Comparison of ENCODE assay signal across 17 cellular contexts in the genomic region with DNA sequence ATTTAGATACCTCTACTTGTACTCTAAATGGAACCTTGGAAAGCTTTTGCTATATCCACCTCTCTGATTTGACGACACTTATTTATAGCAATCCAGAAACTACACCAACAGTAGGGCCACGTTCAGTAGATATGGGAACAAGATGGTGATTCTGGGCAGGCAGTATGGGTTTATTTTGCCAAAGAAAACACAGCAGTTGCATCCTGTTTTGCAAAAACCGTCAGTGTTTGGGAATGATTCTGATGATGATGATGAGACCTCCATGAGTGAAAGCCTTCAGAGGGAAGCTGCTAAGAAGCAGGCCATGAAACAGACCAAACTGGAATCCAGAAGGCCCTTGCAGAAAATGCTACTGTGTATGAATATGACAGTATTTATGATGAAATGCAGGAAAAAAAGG. TPM values are rescaled to one million over a fixed set of nuclear protein-coding genes. Genes with fewer than 3 reads are reported as not detected.
A peak's percentile ranks its signal among the peaks of the same experiment; 100 is the strongest.
DNase-seq lines count a peak whose midpoint lies in the region; ATAC-seq, FAIRE-seq and TF ChIP-seq lines count a peak whose summit lies in the region.
"Had no signal": no experiment of that assay in that cellular context is flagged by ENCODE, and none has a peak within 500 bp of the region (broad histone marks: within the 10 kb centered on the region; RNA-seq: fewer than 3 reads in every experiment).

No MANE protein-coding gene starts in this region.

- no peaks in the 10 kb centered on the region for H3K4me1 Mint-ChIP-seq in progenitor cell of endocrine pancreas (ENCODE audit: low read depth)
- H3K4me1 Mint-ChIP-seq: CD14-positive monocyte had no signal

- peak overlapping the region in 9 of 11 experiments; percentile 35 to 65 (median 61); a peak in 16 of 22 replicates for H3K27ac ChIP-seq in BLaER1 treated with 17β-estradiol and CSF1 and Interleukin-3, amounts not matched to agents 10 nM and 100 nM
- peak overlapping the region; percentile 91 for H3K27ac ChIP-seq in SU-DHL-6 (ENCODE audit: low read depth, low read length)
- H3K27ac ChIP-seq in endothelial cell of umbilical vein (ENCODE audit: insufficient read depth, low read depth, low read length), result no peak overlapping the region
- H3K27ac ChIP-seq in SJCRH30, result no peak overlapping the region
- H3K27ac ChIP-seq: HL-60 had no signal

- H3K4me3 Mint-ChIP-seq in progenitor cell of endocrine pancreas (ENCODE audit: low read depth), result no peak overlapping the region
- H3K4me3 Mint-ChIP-seq: CD14-positive monocyte; CD8-positive, alpha-beta T cell had no signal

- DNase-seq in endothelial cell of umbilical vein (ENCODE audit: low read depth, low spot score), result peak; percentile 73
- DNase-seq in left lobe of liver (ENCODE audit: low spot score), result no peak
- DNase-seq in progenitor cell of endocrine pancreas (ENCODE audit: low spot score, unreplicated experiment), result no peak
- DNase-seq in SJCRH30, result no peak
- DNase-seq: ACHN; CD8-positive, alpha-beta T cell; COR-L47; DMS153; DMS79 treated with DMSO at 0.1 percent for 48 hours; GDM1 had no signal

- POLR2A ChIA-PET in endothelial cell of umbilical vein (lab: Charles Lee), result no interaction called here

- no peaks in the 10 kb centered on the region for H3K9me3 Mint-ChIP-seq in progenitor cell of endocrine pancreas (ENCODE audit: low read depth)
- H3K9me3 Mint-ChIP-seq: CD14-positive monocyte; CD8-positive, alpha-beta T cell had no signal

- no peaks in the 10 kb centered on the region for H4K20me1 ChIP-seq in BLaER1 treated with 17β-estradiol and CSF1 and Interleukin-3, amounts not matched to agents 10 nM and 100 nM
- H4K20me1 ChIP-seq in SU-DHL-6 (ENCODE audit: low read depth, low read length) (no peaks in the 10 kb centered on the region), endothelial cell of umbilical vein (replicated peaks; ENCODE audit: control insufficient read depth, extremely low read depth, insufficient read depth, low read length) (no peaks in the 10 kb centered on the region)

- dilution Hi-C loops in endothelial cell of umbilical vein (cut with MboI; ENCODE audit: extremely low pct_ligation_motif_present, low sequenced_read_pairs), result no loop called here

- no peaks in the 10 kb centered on the region for H3K9me1 ChIP-seq in endothelial cell of umbilical vein (replicated peaks; ENCODE audit: control insufficient read depth, extremely low read depth, insufficient read depth, low read length)

- peaks cover 2% of the 10 kb centered on the region for H3K36me3 Mint-ChIP-seq in progenitor cell of endocrine pancreas (ENCODE audit: insufficient read depth)

- H3K4me2 ChIP-seq in BLaER1 treated with 17β-estradiol and CSF1 and Interleukin-3, amounts not matched to agents 10 nM and 100 nM, result peak overlapping the region; percentile 61 to 81 (median 68)
- peak overlapping the region; percentile 73 for H3K4me2 ChIP-seq in SU-DHL-6 (ENCODE audit: low read depth, low read length, poor library complexity, severe bottlenecking)
- H3K4me2 ChIP-seq in endothelial cell of umbilical vein (ENCODE audit: insufficient read depth, low read length), result no peak overlapping the region

- TF ChIP-seq POLR2A in endothelial cell of umbilical vein (IDR thresholded peaks at IDR 0.05; ENCODE audit: low read depth, low read length), result no peak

- H3K9ac ChIP-seq in BLaER1 treated with 17β-estradiol and CSF1 and Interleukin-3, amounts not matched to agents 10 nM and 100 nM, result peak overlapping the region in 9 of 11 experiments; percentile 6 to 44 (median 23); a peak in 7 of 22 replicates
- H3K9ac ChIP-seq in SU-DHL-6 (ENCODE audit: low read length) (peak overlapping the region; percentile 55), endothelial cell of umbilical vein (replicated peaks; ENCODE audit: extremely low read depth, insufficient read depth, low read length) (no peak overlapping the region)

- intact Hi-C loops in endothelial cell of umbilical vein (cut with micrococcal nuclease), result no loop called here

- peaks cover 17 to 26% (median 21%) of the 10 kb centered on the region in 10 experiments for H3K4me1 ChIP-seq in BLaER1 treated with 17β-estradiol and CSF1 and Interleukin-3, amounts not matched to agents 10 nM and 100 nM
- H3K4me1 ChIP-seq in endothelial cell of umbilical vein (ENCODE audit: control insufficient read depth, extremely low read depth, insufficient read depth, low read length) (no peaks in the 10 kb centered on the region), SJCRH30 (no peaks in the 10 kb centered on the region)

- H3K9me2 ChIP-seq in SU-DHL-6 (replicated peaks; ENCODE audit: insufficient read depth, low read length), result no peaks in the 10 kb centered on the region

- FAIRE-seq in endothelial cell of umbilical vein (lab: Jason Lieb, UNC), result no peak
- FAIRE-seq: GM12892 had no signal

- H3F3A ChIP-seq in SU-DHL-6 (ENCODE audit: insufficient read depth), result peaks cover 36% of the 10 kb centered on the region

- CTCF ChIA-PET in endothelial cell of umbilical vein (lab: Charles Lee), result interaction anchor here (2.9 kb wide), 1 partner anchor 11 kb away, joined by 7 read pairs; no protein-coding TSS in a partner anchor

- H3K27ac Mint-ChIP-seq in progenitor cell of endocrine pancreas, result no peak overlapping the region
- H3K27ac Mint-ChIP-seq: CD14-positive monocyte; CD8-positive, alpha-beta T cell had no signal

- no TSS peak for BruUV-seq in endothelial cell of umbilical vein (replicated peaks; lab: Mats Ljungman, UMichigan)

- no peaks in the 10 kb centered on the region for H3K27me3 Mint-ChIP-seq in progenitor cell of endocrine pancreas

- H3K4me3 ChIP-seq in BLaER1 treated with 17β-estradiol and CSF1 and Interleukin-3, amounts not matched to agents 10 nM and 100 nM, result peak overlapping the region in 2 of 10 experiments; percentile 21 to 44; a peak in 2 of 20 replicates
- H3K4me3 ChIP-seq in SU-DHL-6 (ENCODE audit: insufficient read depth, low read length, poor library complexity, severe bottlenecking) (peak overlapping the region; percentile 34), endothelial cell of umbilical vein (replicated peaks in 1 of 3; ENCODE audit: insufficient read depth in 1 of 3, low read depth in 1 of 3, low read length in 3 of 3) (no peak overlapping the region), SJCRH30 (no peak overlapping the region)

- ATAC-seq in left lobe of liver, result no peak
- ATAC-seq in GM21526 (IDR thresholded peaks at IDR 0.05; ENCODE audit: low FRiP score, unreplicated experiment), result no peak
- ATAC-seq: HCT116 had no signal

- TF ChIP-seq CTCF in SU-DHL-6 (IDR thresholded peaks at IDR 0.05; ENCODE audit: insufficient read depth, low read length, poor library complexity, severe bottlenecking), result no peak
- no peak for TF ChIP-seq CTCF in endothelial cell of umbilical vein (IDR thresholded peaks at IDR 0.05; ENCODE audit: extremely low read depth in 1 of 2, insufficient read depth in 1 of 2, low read depth in 1 of 2, low read length in 2 of 2)
- TF ChIP-seq CTCF in progenitor cell of endocrine pancreas (IDR thresholded peaks at IDR 0.05; ENCODE audit: unreplicated experiment), result no peak

- H2AFZ ChIP-seq in SU-DHL-6 (ENCODE audit: low read depth, low read length, severe bottlenecking), result no peak overlapping the region
- no peak overlapping the region for H2AFZ ChIP-seq in endothelial cell of umbilical vein (ENCODE audit: low read depth, low read length)

- H3K36me3 ChIP-seq in BLaER1 treated with 17β-estradiol and CSF1 and Interleukin-3, amounts not matched to agents 10 nM and 100 nM, result peaks cover 21 to 58% (median 30%) of the 10 kb centered on the region in 11 experiments
- H3K36me3 ChIP-seq in SU-DHL-6 (ENCODE audit: low read length) (0 out of 2 replicates have a peak, but pooled peaks cover 6% of the 10 kb centered on the region), endothelial cell of umbilical vein (ENCODE audit: control insufficient read depth in 2 of 2, extremely low read depth in 1 of 2, insufficient read depth in 2 of 2, low read length in 2 of 2) (no peaks in the 10 kb centered on the region), SJCRH30 (0 out of 2 replicates have a peak, but pooled peaks cover 8% of the 10 kb centered on the region)

- H3K27me3 ChIP-seq in BLaER1 treated with 17β-estradiol and CSF1 and Interleukin-3, amounts not matched to agents 10 nM and 100 nM, result no peaks in the 10 kb centered on the region
- no peaks in the 10 kb centered on the region for H3K27me3 ChIP-seq in SU-DHL-6 (ENCODE audit: low read length)
- no peaks in the 10 kb centered on the region for H3K27me3 ChIP-seq in endothelial cell of umbilical vein (ENCODE audit: control insufficient read depth in 2 of 2, insufficient read depth in 2 of 2, low read length in 2 of 2)
- no peaks in the 10 kb centered on the region for H3K27me3 ChIP-seq in SJCRH30

- no peaks in the 10 kb centered on the region for H3K9me3 ChIP-seq in BLaER1 treated with 17β-estradiol and CSF1 and Interleukin-3, amounts not matched to agents 10 nM and 100 nM (replicated peaks in 1 of 11)
- H3K9me3 ChIP-seq in SU-DHL-6 (ENCODE audit: insufficient read depth, low read length) (no peaks in the 10 kb centered on the region), endothelial cell of umbilical vein (replicated peaks; ENCODE audit: control insufficient read depth, insufficient read depth, low read length) (no peaks in the 10 kb centered on the region), SJCRH30 (replicated peaks) (no peaks in the 10 kb centered on the region)

- no peaks in the 10 kb centered on the region for H3K79me2 ChIP-seq in SU-DHL-6 (ENCODE audit: insufficient read depth, low read length)
- H3K79me2 ChIP-seq in endothelial cell of umbilical vein (ENCODE audit: control insufficient read depth, insufficient read depth, low read length), result no peaks in the 10 kb centered on the region

TF ChIP-seq in endothelial cell of umbilical vein, 7 proteins besides CTCF, POLR2A, EP300 and RAD21 (continues in another document):
- no peak for TF ChIP-seq MYC (IDR thresholded peaks at IDR 0.05; ENCODE audit: low read depth, low read length)
- TF ChIP-seq JUN (IDR thresholded peaks at IDR 0.05; ENCODE audit: borderline replicate concordance, insufficient read depth, insufficient read length, low read depth), result no peak
- TF ChIP-seq EZH2 (IDR thresholded peaks at IDR 0.05; ENCODE audit: borderline replicate concordance, low read depth, low read length, severe bottlenecking), result no peak
- no peak for TF ChIP-seq GATA2 (IDR thresholded peaks at IDR 0.05; ENCODE audit: insufficient read depth, insufficient read length, low read depth, low read length)
- no peak for TF ChIP-seq FOS (IDR thresholded peaks at IDR 0.05; ENCODE audit: borderline replicate concordance, insufficient read depth, low read length)

RNA-seq across cellular contexts. Expression of gene NEXN, which starts 41.5 kb away (rescaled TPM):
- 11.7 and 14.2 TPM in 2 replicates for total RNA-seq in endothelial cell of umbilical vein
- 0.89 and 1.0 TPM in 2 replicates for polyA plus RNA-seq in endothelial cell of umbilical vein
- 3.3 and 4.1 TPM in 2 replicates for polyA plus RNA-seq in endothelial cell of umbilical vein (2011; cell fraction: cytosol; rRNA removed)
- 11.8 and 17.8 TPM in 2 replicates for polyA plus RNA-seq in endothelial cell of umbilical vein (2011; cell fraction: nucleus; rRNA removed)
- 29.7 and 32.6 TPM in 2 replicates for polyA plus RNA-seq in endothelial cell of umbilical vein (2012)
- 1.7 and 3.0 TPM in 2 replicates for polyA minus RNA-seq in endothelial cell of umbilical vein
- polyA minus RNA-seq in endothelial cell of umbilical vein (2011; cell fraction: cytosol; rRNA and poly(A)+ RNA removed), result not detected
- polyA minus RNA-seq in endothelial cell of umbilical vein (2011; cell fraction: nucleus; rRNA and poly(A)+ RNA removed), result 8.8 and 12.7 TPM in 2 replicates
- 0.68 TPM for total RNA-seq in left lobe of liver
- 5.9 and 6.5 TPM in 2 replicates for total RNA-seq in progenitor cell of endocrine pancreas
- total RNA-seq in SJCRH30 (2014; rRNA removed; shearing (Covaris generic)), result 6.9 and 9.0 TPM in 2 replicates

Comparison
In these comparisons a context has a peak if more than half of its experiments do, and no peak if none do; other contexts are left out.
1. H3K27ac ChIP-seq: peak in BLaER1 treated with 17β-estradiol and CSF1 and Interleukin-3, amounts not matched to agents 10 nM and 100 nM (9 of 11) and SU-DHL-6 (single experiment); none in endothelial cell of umbilical vein (single experiment) and SJCRH30 (single experiment).